23 cellular contexts compared by ENCODE assay signal in genomic region chr15:100787567-100787941, GRCh38.
"Had no signal": no experiment of that assay in that cellular context is flagged by ENCODE, and none has a peak within 500 bp of the region (broad histone marks: within the 10 kb centered on the region; RNA-seq: fewer than 3 reads in every experiment).

No MANE protein-coding gene starts in this region.

- H3K4me2 ChIP-seq: SK-N-SH had no signal

- H3K27ac ChIP-seq: brain microvascular endothelial cell, colonic mucosa, gastroesophageal sphincter, heart right ventricle, tibial artery, vagina had no signal

- H3K4me1 Mint-ChIP-seq: immature natural killer cell, nephron progenitor cell had no signal

- H3K4me1 ChIP-seq: colonic mucosa, gastroesophageal sphincter, heart right ventricle, tibial artery, vagina had no signal

- H3K9ac ChIP-seq: SK-N-SH had no signal

- H3K36me3 ChIP-seq: brain microvascular endothelial cell, colonic mucosa, gastroesophageal sphincter, heart right ventricle, tibial artery, vagina had no signal

- H3K4me3 Mint-ChIP-seq: immature natural killer cell, nephron progenitor cell had no signal

- H3K27ac Mint-ChIP-seq: immature natural killer cell, nephron progenitor cell, progenitor cell of endocrine pancreas had no signal

- H3K27me3 ChIP-seq: brain microvascular endothelial cell, colonic mucosa, tibial artery, vagina had no signal

- ATAC-seq: activated CD4-positive, CD25-positive, alpha-beta regulatory T cell treated with anti-CD3 and anti-CD28 coated beads, Interleukin-2, amount 50 U/mL, for 24 hours; esophagus mucosa; gastroesophageal sphincter; heart right ventricle; stimulated activated naive CD8-positive, alpha-beta T cell treated with anti-CD3 and anti-CD28 coated beads, Interleukin-15, Interleukin-2, amounts not matched to agents 100 U/mL and 50 U/mL, for 24 hours had no signal

- H3K4me3 ChIP-seq: colonic mucosa, gastroesophageal sphincter, heart right ventricle, tibial artery, vagina had no signal

- H3K36me3 Mint-ChIP-seq: immature natural killer cell had no signal

- H3K9me3 Mint-ChIP-seq: immature natural killer cell, nephron progenitor cell had no signal

- DNase-seq: activated CD4-positive, alpha-beta T cell treated with anti-CD3 and anti-CD28 coated beads, Interleukin-2, amount 50 U/mL, for 48 hours; activated effector memory CD4-positive, alpha-beta T cell treated with Interleukin-2 at 50 U/mL for 16 hours; activated naive CD4-positive, alpha-beta T cell treated with anti-CD3 and anti-CD28 coated beads, Interleukin-2, amount 50 U/mL, for 16 hours; activated T-cell treated with anti-CD3 and anti-CD28 coated beads, Interleukin-2, amount 50 U/mL, for 48 hours; aorta; brain microvascular endothelial cell; central memory CD4-positive, alpha-beta T cell; immature natural killer cell; mesenchymal stem cell; nephron progenitor cell; occipital lobe; SK-N-SH; stimulated activated naive CD8-positive, alpha-beta T cell treated with anti-CD3 and anti-CD28 coated beads, Interleukin-15, Interleukin-2, amounts not matched to agents 100 U/mL and 50 U/mL, for 24 hours; substantia nigra; T1000 had no signal
